ENCODE assay signal across 8 cellular contexts in genomic region chr15:59300618-59301139, GRCh38.
DNase-seq lines count a peak whose midpoint lies in the region; ATAC-seq, FAIRE-seq and TF ChIP-seq lines count a peak whose summit lies in the region.

No MANE protein-coding gene starts in this region.

- ATAC-seq in Panc1 (no peak), pancreas (peak in 1 of 4 donors; percentile 24), GM18867 (IDR thresholded peaks at IDR 0.05; ENCODE audit: unreplicated experiment) (no peak), GM21360 (IDR thresholded peaks at IDR 0.05; ENCODE audit: unreplicated experiment) (no peak)
- peak; percentile 3 for ATAC-seq in effector memory CD8-positive, alpha-beta T cell (replicated peaks)

- H3K4me1 ChIP-seq in Panc1 (ENCODE audit: control insufficient read depth, insufficient read depth, low read length) (peaks cover 87% of the 10 kb centered on the region), pancreas (peaks cover 0 to 15% (median 7%) of the 10 kb centered on the region in 3 donors)

- no peak for DNase-seq in Calu3
- no peak for DNase-seq in Panc1 (ENCODE audit: low read depth, low spot score)
- DNase-seq in effector memory CD8-positive, alpha-beta T cell: no peak
- DNase-seq in pancreas: peak in 2 of 6 donors; percentile 50 to 63
- no peak for DNase-seq in RPMI8226
- DNase-seq in GM19239 (ENCODE audit: insufficient read length, low spot score): no peak

- peak overlapping the region; percentile 92 for H3K27ac Mint-ChIP-seq in Calu3 (ENCODE audit: unreplicated experiment)
- peak overlapping the region; percentile 80 for H3K27ac Mint-ChIP-seq in effector memory CD8-positive, alpha-beta T cell

- CTCF ChIA-PET in Calu3 (lab: Charles Lee): interaction anchor here (0.6 to 3.1 kb wide), 11 partner anchors 9 to 110 kb away, joined by 3 to 13 read pairs (median 6); no protein-coding TSS in a partner anchor
- CTCF ChIA-PET in Panc1 (lab: Charles Lee): no interaction called here

- intact Hi-C loops in Calu3 (cut with micrococcal nuclease; ENCODE audit: unreplicated experiment): no loop called here
- intact Hi-C loops in Panc1 (cut with micrococcal nuclease; ENCODE audit: unreplicated experiment): no loop called here
- intact Hi-C loops in pancreas (cut with DNase I): no loop called here

- peak overlapping the region; percentile 90 for H3K27ac ChIP-seq in Panc1 (ENCODE audit: low read length)
- H3K27ac ChIP-seq in pancreas: peak overlapping the region in 3 of 4 donors; percentile 8 to 65 (median 62)

- H3K4me3 Mint-ChIP-seq in Calu3 (ENCODE audit: low read depth, unreplicated experiment): peak overlapping the region; percentile 45
- H3K4me3 Mint-ChIP-seq in effector memory CD8-positive, alpha-beta T cell: peak overlapping the region; percentile 74 to 75

- in situ Hi-C loops in Panc1 (cut with HindIII; ENCODE audit: low pct_unique_long_range_greater_than_20kb, low sequenced_read_pairs): no loop called here

- WGBS in pancreas, 2 donors: 66 to 71% methylated on average over 6 of the region's 6 CpGs

- peaks cover 85% of the 10 kb centered on the region for H3K4me1 Mint-ChIP-seq in Calu3 (ENCODE audit: low read depth, unreplicated experiment)
- H3K4me1 Mint-ChIP-seq in effector memory CD8-positive, alpha-beta T cell (ENCODE audit: low read depth in 2 of 2): peaks cover 16 to 20% of the 10 kb centered on the region in 2 donors

- no peak for FAIRE-seq in pancreas (lab: Jason Lieb, UNC)
- no peak for FAIRE-seq in GM19239 (lab: Jason Lieb, UNC)

- H3K4me3 ChIP-seq in Panc1 (ENCODE audit: low read depth in 2 of 2, low read length in 2 of 2): peak overlapping the region; percentile 13 to 49; a peak in 3 of 4 replicates
- no peak overlapping the region for H3K4me3 ChIP-seq in pancreas

- no peak for TF ChIP-seq CTCF in Calu3 (IDR thresholded peaks at IDR 0.05; ENCODE audit: unreplicated experiment)
- TF ChIP-seq CTCF in Panc1 (IDR thresholded peaks at IDR 0.05): no peak
- TF ChIP-seq CTCF in pancreas (IDR thresholded peaks at IDR 0.05): no peak

- BruUV-seq in Calu3 (replicated peaks; lab: Mats Ljungman, UMichigan): TSS peak; percentile 24
- no TSS peak for BruUV-seq in Panc1 (replicated peaks; lab: Mats Ljungman, UMichigan)

- peaks cover 65% of the 10 kb centered on the region for H3K36me3 Mint-ChIP-seq in Calu3 (ENCODE audit: insufficient read depth, unreplicated experiment)
- H3K36me3 Mint-ChIP-seq in effector memory CD8-positive, alpha-beta T cell (ENCODE audit: insufficient read depth): peaks cover 9% of the 10 kb centered on the region

- H3K27me3 ChIP-seq in Panc1 (ENCODE audit: control insufficient read depth, insufficient read depth, low read length) (no peaks in the 10 kb centered on the region), pancreas (no peaks in the 10 kb centered on the region)

- H3K36me3 ChIP-seq in Panc1 (ENCODE audit: control insufficient read depth, insufficient read depth, low read length) (no peaks in the 10 kb centered on the region), pancreas (no peaks in the 10 kb centered on the region)

- no peaks in the 10 kb centered on the region for H3K9me3 Mint-ChIP-seq in Calu3 (ENCODE audit: low read depth, unreplicated experiment)
- H3K9me3 Mint-ChIP-seq in effector memory CD8-positive, alpha-beta T cell: no peaks in the 10 kb centered on the region

- no peaks in the 10 kb centered on the region for H3K9me3 ChIP-seq in Panc1 (ENCODE audit: control insufficient read depth, insufficient read depth, low read depth, low read length)
- no peaks in the 10 kb centered on the region for H3K9me3 ChIP-seq in pancreas

- POLR2A ChIA-PET in Panc1 (lab: Charles Lee): interaction anchor here (0.5 to 1.0 kb wide), 6 partner anchors 17 to 881 kb away, joined by 3 to 9 read pairs (median 6); no protein-coding TSS in a partner anchor

- no peaks in the 10 kb centered on the region for H3K27me3 Mint-ChIP-seq in Calu3 (ENCODE audit: unreplicated experiment)
- peaks cover 9 to 14% of the 10 kb centered on the region in 2 donors for H3K27me3 Mint-ChIP-seq in effector memory CD8-positive, alpha-beta T cell

Comparison
In these comparisons a context has a peak if more than half of its experiments do, and no peak if none do; other contexts are left out.
1. H3K4me3 ChIP-seq: peak in Panc1 (2 of 2); none in pancreas (0 of 4).